ENCODE assay signal across 8 cellular contexts in the genomic region with DNA sequence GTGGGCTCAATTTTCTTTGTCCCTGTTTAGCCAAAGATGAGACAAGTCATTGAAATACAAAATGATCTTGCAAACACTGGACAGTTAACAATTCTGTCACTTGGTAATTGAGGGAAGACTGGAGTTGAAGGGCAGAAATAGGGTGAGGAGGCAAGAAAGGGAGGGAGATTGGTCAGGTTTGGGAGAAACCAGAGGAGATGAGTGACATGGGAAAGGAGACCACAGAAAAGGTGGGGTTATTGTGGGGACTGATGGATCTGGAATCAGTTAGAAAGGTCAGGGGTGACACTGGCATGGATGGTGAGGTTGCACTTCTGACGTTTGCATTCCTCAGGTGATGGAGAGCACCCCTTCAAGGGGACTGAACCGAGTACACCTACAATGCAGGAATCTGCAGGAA. TPM values are rescaled to one million over a fixed set of nuclear protein-coding genes. Genes with fewer than 3 reads are reported as not detected.
DNase-seq lines count a peak whose midpoint lies in the region; ATAC-seq and TF ChIP-seq lines count a peak whose summit lies in the region.

No MANE protein-coding gene starts in this region.

- no peak for TF ChIP-seq CTCF in mammary epithelial cell (conservative IDR thresholded peaks at IDR 0.05 in 1 of 2, IDR thresholded peaks at IDR 0.05 in 1 of 2; ENCODE audit: extremely low read depth in 1 of 2, insufficient read depth in 1 of 2, low read depth in 1 of 2, low read length in 2 of 2)

- dilution Hi-C loops in mammary epithelial cell (cut with HindIII; ENCODE audit: low sequenced_read_pairs), result no loop called here

- H3K27ac ChIP-seq in mammary epithelial cell (ENCODE audit: insufficient read depth, low read depth, low read length) (peak overlapping the region; percentile 63), mucosa of rectum (ENCODE audit: low read depth in 2 of 2, low read length in 2 of 2) (no peak overlapping the region)

- H3K27me3 Mint-ChIP-seq in stimulated activated naive CD8-positive, alpha-beta T cell treated with anti-CD3 and anti-CD28 coated beads, Interleukin-15, Interleukin-2, amounts not matched to agents 100 ng/mL and 50 ng/mL, for 24 hours, result no peaks in the 10 kb centered on the region

- H3K27ac Mint-ChIP-seq in stimulated activated naive CD8-positive, alpha-beta T cell treated with anti-CD3 and anti-CD28 coated beads, Interleukin-15, Interleukin-2, amounts not matched to agents 100 ng/mL and 50 ng/mL, for 24 hours, result peak overlapping the region; percentile 90

- no peak for DNase-seq in stimulated activated naive CD8-positive, alpha-beta T cell treated with anti-CD3 and anti-CD28 coated beads, Interleukin-15, Interleukin-2, amounts not matched to agents 100 U/mL and 50 U/mL, for 24 hours
- DNase-seq in mammary epithelial cell (no peak), NCI-H187 treated with DMSO at 0.1 percent for 48 hours (lab: John Stamatoyannopoulos, UW) (no peak), Kasumi-1 (lab: John Stamatoyannopoulos, UW) (no peak)
- no peak for DNase-seq in stimulated activated CD4-positive, alpha-beta T cell treated with anti-CD3 and anti-CD28 coated beads, Interleukin-4, amount 100 ng/mL, for 24 hours

- H3K4me3 ChIP-seq in mammary epithelial cell (replicated peaks in 1 of 3; ENCODE audit: insufficient read depth in 1 of 3, low read depth in 2 of 3, low read length in 3 of 3) (peak overlapping the region; percentile 70 to 92 (median 71)), mucosa of rectum (ENCODE audit: low read length in 2 of 2) (peak overlapping the region; percentile 91 to 99)

- BruUV-seq in mammary epithelial cell (replicated peaks; lab: Mats Ljungman, UMichigan), result no TSS peak

- no peaks in the 10 kb centered on the region for H3K9me3 Mint-ChIP-seq in stimulated activated naive CD8-positive, alpha-beta T cell treated with anti-CD3 and anti-CD28 coated beads, Interleukin-15, Interleukin-2, amounts not matched to agents 100 ng/mL and 50 ng/mL, for 24 hours

- H3K36me3 ChIP-seq in mammary epithelial cell (ENCODE audit: insufficient read depth, low read length) (peaks cover 8% of the 10 kb centered on the region), mucosa of rectum (ENCODE audit: control insufficient read depth in 2 of 2, insufficient read depth in 2 of 2, low read length in 2 of 2) (peaks cover 13 to 14% of the 10 kb centered on the region in 2 donors)

- H4K20me1 ChIP-seq in mammary epithelial cell (ENCODE audit: insufficient read depth, low read length), result no peaks in the 10 kb centered on the region

- peaks cover 32% of the 10 kb centered on the region for H3K4me1 Mint-ChIP-seq in stimulated activated naive CD8-positive, alpha-beta T cell treated with anti-CD3 and anti-CD28 coated beads, Interleukin-15, Interleukin-2, amounts not matched to agents 100 ng/mL and 50 ng/mL, for 24 hours (ENCODE audit: low read depth)

- 0% methylated on average over 2 of the region's 2 CpGs for WGBS in mammary epithelial cell (ENCODE audit: low coverage, missing lambda C conversion rate)

- peaks cover 37% of the 10 kb centered on the region for H3K36me3 Mint-ChIP-seq in stimulated activated naive CD8-positive, alpha-beta T cell treated with anti-CD3 and anti-CD28 coated beads, Interleukin-15, Interleukin-2, amounts not matched to agents 100 ng/mL and 50 ng/mL, for 24 hours (ENCODE audit: low read depth)

- H3K9me3 ChIP-seq in mammary epithelial cell (replicated peaks; ENCODE audit: insufficient read depth, low read length), result no peaks in the 10 kb centered on the region
- no peaks in the 10 kb centered on the region for H3K9me3 ChIP-seq in mucosa of rectum (ENCODE audit: control insufficient read depth in 2 of 2, low read length in 2 of 2)

- H3K9ac ChIP-seq in mammary epithelial cell (ENCODE audit: insufficient read depth, low read length) (peak overlapping the region; percentile 85), mucosa of rectum (ENCODE audit: low read depth in 1 of 2, low read length in 2 of 2) (peak overlapping the region; percentile 68 to 80)

- H2AFZ ChIP-seq in mammary epithelial cell (ENCODE audit: low read depth, low read length), result peak overlapping the region; percentile 92

- H3K79me2 ChIP-seq in mammary epithelial cell (ENCODE audit: insufficient read depth, low read length), result peaks cover 18% of the 10 kb centered on the region

- H3K4me1 ChIP-seq in mammary epithelial cell (ENCODE audit: insufficient read depth, low read length), result peaks cover 13% of the 10 kb centered on the region
- H3K4me1 ChIP-seq in mucosa of rectum (ENCODE audit: control insufficient read depth in 2 of 2, insufficient read depth in 2 of 2, low read length in 2 of 2), result peaks cover 12 to 17% of the 10 kb centered on the region in 2 donors

- no peak for ATAC-seq in stimulated activated naive CD8-positive, alpha-beta T cell treated with anti-CD3 and anti-CD28 coated beads, Interleukin-15, Interleukin-2, amounts not matched to agents 100 U/mL and 50 U/mL, for 24 hours
- ATAC-seq in HG02571 (IDR thresholded peaks at IDR 0.05; ENCODE audit: unreplicated experiment), result no peak

- H3K27me3 ChIP-seq in mammary epithelial cell (ENCODE audit: insufficient read depth, low read length) (no peaks in the 10 kb centered on the region), mucosa of rectum (ENCODE audit: control insufficient read depth in 2 of 2, insufficient read depth in 2 of 2, low read length in 2 of 2) (no peaks in the 10 kb centered on the region)

- peak overlapping the region; percentile 89 for H3K4me2 ChIP-seq in mammary epithelial cell (ENCODE audit: insufficient read depth, low read depth, low read length)

- CTCF ChIA-PET in mammary epithelial cell (lab: Charles Lee; ENCODE audit: low non-redundant PET), result interaction anchor here (0.6 kb wide), 1 partner anchor 26 kb away, joined by 5 read pairs; no protein-coding TSS in a partner anchor

- intact Hi-C loops in mammary epithelial cell (cut with micrococcal nuclease), result loop anchor here (1.0 kb wide), 2 partner anchors 24 to 80 kb away; partner anchors contain the start of gene DDR1

- peak overlapping the region; percentile 95 for H3K4me3 Mint-ChIP-seq in stimulated activated naive CD8-positive, alpha-beta T cell treated with anti-CD3 and anti-CD28 coated beads, Interleukin-15, Interleukin-2, amounts not matched to agents 100 ng/mL and 50 ng/mL, for 24 hours

- in situ Hi-C loops in mammary epithelial cell (cut with MboI; ENCODE audit: low sequenced_read_pairs in 2 of 2), result no loop called here

RNA-seq across cellular contexts. Expression of gene GTF2H4, which starts 0.7 kb away (rescaled TPM):
- total RNA-seq in mammary epithelial cell, result 10 to 100 TPM; 17.0 to 41.1 TPM
- polyA plus RNA-seq in mammary epithelial cell, result 28.8 TPM
- polyA minus RNA-seq in mammary epithelial cell, result 22.1 TPM

RNA-seq across cellular contexts. Expression of gene VARS2, which starts 5.3 kb away (rescaled TPM):
- 10 to 100 TPM; 17.7 to 25.7 TPM for total RNA-seq in mammary epithelial cell
- 23.6 TPM for polyA plus RNA-seq in mammary epithelial cell
- 24.7 TPM for polyA minus RNA-seq in mammary epithelial cell

RNA-seq across cellular contexts. Expression of gene SFTA2, which starts 23.3 kb away (rescaled TPM):
- not detected for total RNA-seq in mammary epithelial cell
- not detected for polyA plus RNA-seq in mammary epithelial cell
- not detected for polyA minus RNA-seq in mammary epithelial cell

RNA-seq across cellular contexts. Expression of gene DDR1, which starts 24.4 kb away (rescaled TPM):
- 100 to 1,000 TPM; 192 to 315 TPM for total RNA-seq in mammary epithelial cell
- 130 TPM for polyA plus RNA-seq in mammary epithelial cell
- polyA minus RNA-seq in mammary epithelial cell, result 239 TPM

RNA-seq across cellular contexts. Expression of gene MUCL3, which starts 32.1 kb away (rescaled TPM):
- not detected for total RNA-seq in mammary epithelial cell
- polyA plus RNA-seq in mammary epithelial cell, result 0.03 TPM
- not detected for polyA minus RNA-seq in mammary epithelial cell
